ENCODE assay signal across 8 cellular contexts in genomic region chr5:139710370-139711066, GRCh38.
DNase-seq lines count a peak whose midpoint lies in the region; ATAC-seq and TF ChIP-seq lines count a peak whose summit lies in the region.

No MANE protein-coding gene starts in this region.

- TF ChIP-seq POLR2A in body of pancreas (IDR thresholded peaks at IDR 0.05): no peak

- WGBS in body of pancreas, 2 donors: 25 to 28% methylated on average over 48 to 56 of the region's 57 CpGs

- intact Hi-C loops in body of pancreas (cut with DNase I): loop anchor here (5.0 kb wide), 1 partner anchor 52 kb away; no protein-coding TSS in a partner anchor

- peak; percentile 87 for DNase-seq in DMS 273 (lab: John Stamatoyannopoulos, UW; ENCODE audit: unreplicated experiment)
- peak in 3 of 5 experiments; percentile 28 to 89 (median 44) for DNase-seq in T-helper 2 cell
- DNase-seq in body of pancreas: peak; percentile 59 to 76 (median 72)
- DNase-seq in SIG-M5 (lab: John Stamatoyannopoulos, UW): no peak
- no peak for DNase-seq in NK-92 treated with Interleukin-12 subunit alpha and Interleukin-12 subunit beta, amount 100 ng/mL, for 24 hours (lab: John Stamatoyannopoulos, UW)

- peak in 1 of 7 experiments; percentile 4 for TF ChIP-seq CTCF in body of pancreas (IDR thresholded peaks at IDR 0.05)

- H3K4me3 ChIP-seq in body of pancreas: no peak overlapping the region
- peak overlapping the region; percentile 61 for H3K4me3 ChIP-seq in iPS-18c (ENCODE audit: insufficient read depth, low read depth, low read length)
- peak overlapping the region; percentile 27 to 50 (median 41) for H3K4me3 ChIP-seq in skin epidermis

- H3K27me3 ChIP-seq in body of pancreas: no peaks in the 10 kb centered on the region

- H3K27ac ChIP-seq in body of pancreas (peak overlapping the region in 3 of 4 donors; percentile 8 to 42 (median 10)), skin epidermis (peak overlapping the region in 7 of 21 experiments; percentile 9 to 65 (median 42))

- H3K9me3 ChIP-seq in body of pancreas (no peaks in the 10 kb centered on the region), iPS-18c (ENCODE audit: control insufficient read depth, insufficient read depth, low read length) (peaks cover 2% of the 10 kb centered on the region)

- H3K36me3 ChIP-seq in body of pancreas (replicated peaks in 1 of 2; ENCODE audit: insufficient read depth in 1 of 2, low read depth in 2 of 2): no peaks in the 10 kb centered on the region

- H3K4me1 ChIP-seq in body of pancreas: peaks cover 37% of the 10 kb centered on the region

- ATAC-seq in HG03439 (IDR thresholded peaks at IDR 0.05; ENCODE audit: unreplicated experiment): peak; percentile 52
- peak; percentile 26 for ATAC-seq in body of pancreas

Comparison
In these comparisons a context has a peak if more than half of its experiments do, and no peak if none do; other contexts are left out.
1. DNase-seq: peak in DMS 273 (single experiment), T-helper 2 cell (3 of 5) and body of pancreas (4 of 4); none in SIG-M5 (single experiment) and NK-92 treated with Interleukin-12 subunit alpha and Interleukin-12 subunit beta, amount 100 ng/mL, for 24 hours (single experiment).
2. H3K4me3 ChIP-seq: peak in iPS-18c (single experiment) and skin epidermis (7 of 7); none in body of pancreas (0 of 2).